8 cellular contexts compared by ENCODE assay signal in the genomic region with DNA sequence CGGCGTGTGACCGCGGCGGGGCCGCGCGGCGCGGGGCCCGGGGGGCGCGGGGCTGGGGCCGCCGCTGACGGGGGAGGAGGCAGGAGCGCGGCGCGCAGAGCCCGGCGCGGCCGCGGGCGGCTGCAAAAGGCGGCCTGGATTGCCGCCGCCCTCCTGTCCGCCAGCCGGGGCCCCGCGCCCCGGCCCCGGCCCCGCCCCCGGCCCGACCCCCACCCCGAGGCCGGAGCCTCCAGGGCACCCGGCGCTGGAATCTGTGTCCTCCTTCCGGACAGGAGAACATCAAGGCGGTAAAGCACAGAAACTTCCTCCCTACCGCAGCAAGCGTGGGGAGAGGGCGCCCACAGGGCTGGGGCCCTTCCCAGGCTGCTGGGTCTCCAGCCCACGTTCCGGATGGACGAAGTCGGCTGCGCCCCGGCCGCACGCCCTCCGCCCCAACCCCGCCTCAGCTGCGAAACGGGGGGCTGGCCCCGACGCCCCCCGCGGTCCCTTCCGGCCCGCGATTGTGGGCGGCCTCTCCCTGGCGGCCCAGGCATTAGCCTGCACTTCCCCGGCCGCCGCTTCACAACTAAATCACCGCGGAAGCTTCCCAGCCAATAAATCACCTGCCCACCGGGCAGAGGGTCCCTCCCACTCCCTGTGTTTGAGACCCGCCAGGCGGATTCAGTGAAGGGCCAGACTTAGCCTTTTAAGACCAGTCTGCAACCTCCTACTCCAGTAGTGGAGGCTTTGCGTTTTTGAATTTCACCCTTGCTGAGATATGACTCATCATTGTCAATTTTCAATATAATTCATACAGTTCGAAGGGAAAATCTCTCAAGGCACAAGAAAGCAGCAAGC.
DNase-seq lines count a peak whose midpoint lies in the region; ATAC-seq, FAIRE-seq and TF ChIP-seq lines count a peak whose summit lies in the region.

No MANE protein-coding gene starts in this region.

- H3K36me3 ChIP-seq in pancreas (no peaks in the 10 kb centered on the region), vagina (no peaks in the 10 kb centered on the region)

- TF ChIP-seq POLR2A in vagina (IDR thresholded peaks at IDR 0.05), result no peak

- intact Hi-C loops in pancreas (cut with DNase I) (loop anchor here in 1 of 3 donors (5.0 kb wide), 1 partner anchor 52 kb away; no protein-coding TSS in a partner anchor), vagina (cut with DNase I) (no loop called here)

- H3K4me3 Mint-ChIP-seq in activated naive CD4-positive, alpha-beta T cell treated with anti-CD3 and anti-CD28 coated beads, Interleukin-2, amount 10 ng/mL, durations not matched to agents 7 days and 5 days, result peak overlapping the region; percentile 86
- H3K4me3 Mint-ChIP-seq in glutamatergic neuron (ENCODE audit: unreplicated experiment), result peak overlapping the region; percentile 82

- WGBS in pancreas, 2 donors, result 2% methylated on average over 32 to 78 of the region's 78 CpGs

- no peaks in the 10 kb centered on the region for H3K27me3 Mint-ChIP-seq in activated naive CD4-positive, alpha-beta T cell treated with anti-CD3 and anti-CD28 coated beads, Interleukin-2, amount 10 ng/mL, durations not matched to agents 7 days and 5 days
- H3K27me3 Mint-ChIP-seq in glutamatergic neuron (ENCODE audit: unreplicated experiment), result peaks cover 10% of the 10 kb centered on the region

- ATAC-seq in HG03432 (IDR thresholded peaks at IDR 0.05; ENCODE audit: unreplicated experiment) (peak; percentile 24), pancreas (peak; percentile 51 to 78 (median 56))

- H3K27me3 ChIP-seq in pancreas (no peaks in the 10 kb centered on the region), vagina (no peaks in the 10 kb centered on the region)

- DNase-seq in DMS153 (lab: John Stamatoyannopoulos, UW), result peak; percentile 49
- peak; percentile 24 for DNase-seq in SHP77 treated with DMSO at 0.1 percent for 48 hours (lab: John Stamatoyannopoulos, UW)
- DNase-seq in activated naive CD4-positive, alpha-beta T cell treated with anti-CD3 and anti-CD28 coated beads, Interleukin-2, amount 10 ng/mL, durations not matched to agents 7 days and 5 days, result peak; percentile 64
- DNase-seq in glutamatergic neuron, result peak; percentile 71
- peak; percentile 45 to 77 (median 56) for DNase-seq in pancreas
- no peak for DNase-seq in vagina (ENCODE audit: extremely low spot score in 2 of 2)
- DNase-seq in effector CD8-positive, alpha-beta T cell (lab: John Stamatoyannopoulos, UW), result no peak

- TF ChIP-seq CTCF in glutamatergic neuron (IDR thresholded peaks at IDR 0.05; ENCODE audit: partially characterized antibody, unreplicated experiment) (no peak), pancreas (IDR thresholded peaks at IDR 0.05) (no peak), vagina (IDR thresholded peaks at IDR 0.05) (no peak)

- H3K9me3 ChIP-seq in pancreas, result no peaks in the 10 kb centered on the region
- H3K9me3 ChIP-seq in vagina, result no peaks in the 10 kb centered on the region

- H3K27ac Mint-ChIP-seq in activated naive CD4-positive, alpha-beta T cell treated with anti-CD3 and anti-CD28 coated beads, Interleukin-2, amount 10 ng/mL, durations not matched to agents 7 days and 5 days, result peak overlapping the region; percentile 90
- peak overlapping the region; percentile 60 for H3K27ac Mint-ChIP-seq in glutamatergic neuron (ENCODE audit: unreplicated experiment)

- H3K27ac ChIP-seq in pancreas (peak overlapping the region; percentile 82 to 95 (median 87)), vagina (peak overlapping the region; percentile 99)

- FAIRE-seq in pancreas (lab: Jason Lieb, UNC), result no peak

- H3K4me1 ChIP-seq in pancreas (peaks cover 29 to 48% (median 36%) of the 10 kb centered on the region in 3 donors), vagina (peaks cover 37% of the 10 kb centered on the region)

- peak overlapping the region; percentile 61 to 85 (median 73) for H3K4me3 ChIP-seq in pancreas
- peak overlapping the region; percentile 71 to 83 for H3K4me3 ChIP-seq in vagina

- CTCF ChIA-PET in activated naive CD4-positive, alpha-beta T cell treated with anti-CD3 and anti-CD28 coated beads, Interleukin-2, amount 10 ng/mL, durations not matched to agents 7 days and 5 days (lab: Charles Lee), result interaction anchor here (0.6 to 1.5 kb wide), 2 partner anchors 102 to 248 kb away, joined by 3 to 4 read pairs; no protein-coding TSS in a partner anchor

- peaks cover 31% of the 10 kb centered on the region for H3K36me3 Mint-ChIP-seq in activated naive CD4-positive, alpha-beta T cell treated with anti-CD3 and anti-CD28 coated beads, Interleukin-2, amount 10 ng/mL, durations not matched to agents 7 days and 5 days
- no peaks in the 10 kb centered on the region for H3K36me3 Mint-ChIP-seq in glutamatergic neuron (ENCODE audit: unreplicated experiment)

- no peaks in the 10 kb centered on the region for H3K9me3 Mint-ChIP-seq in activated naive CD4-positive, alpha-beta T cell treated with anti-CD3 and anti-CD28 coated beads, Interleukin-2, amount 10 ng/mL, durations not matched to agents 7 days and 5 days
- peaks cover 13% of the 10 kb centered on the region for H3K9me3 Mint-ChIP-seq in glutamatergic neuron (ENCODE audit: unreplicated experiment)

- H3K4me1 Mint-ChIP-seq in activated naive CD4-positive, alpha-beta T cell treated with anti-CD3 and anti-CD28 coated beads, Interleukin-2, amount 10 ng/mL, durations not matched to agents 7 days and 5 days, result peaks cover 45% of the 10 kb centered on the region
- peaks cover 26% of the 10 kb centered on the region for H3K4me1 Mint-ChIP-seq in glutamatergic neuron (ENCODE audit: low read depth, unreplicated experiment)

Comparison
In these comparisons a context has a peak if more than half of its experiments do, and no peak if none do; other contexts are left out.
1. DNase-seq: peak in DMS153 (single experiment), SHP77 treated with DMSO at 0.1 percent for 48 hours (single experiment), activated naive CD4-positive, alpha-beta T cell treated with anti-CD3 and anti-CD28 coated beads, Interleukin-2, amount 10 ng/mL, durations not matched to agents 7 days and 5 days (single experiment), glutamatergic neuron (single experiment) and pancreas (6 of 6); none in vagina (0 of 2) and effector CD8-positive, alpha-beta T cell (single experiment).